24 cellular contexts compared by ENCODE assay signal in the genomic region with DNA sequence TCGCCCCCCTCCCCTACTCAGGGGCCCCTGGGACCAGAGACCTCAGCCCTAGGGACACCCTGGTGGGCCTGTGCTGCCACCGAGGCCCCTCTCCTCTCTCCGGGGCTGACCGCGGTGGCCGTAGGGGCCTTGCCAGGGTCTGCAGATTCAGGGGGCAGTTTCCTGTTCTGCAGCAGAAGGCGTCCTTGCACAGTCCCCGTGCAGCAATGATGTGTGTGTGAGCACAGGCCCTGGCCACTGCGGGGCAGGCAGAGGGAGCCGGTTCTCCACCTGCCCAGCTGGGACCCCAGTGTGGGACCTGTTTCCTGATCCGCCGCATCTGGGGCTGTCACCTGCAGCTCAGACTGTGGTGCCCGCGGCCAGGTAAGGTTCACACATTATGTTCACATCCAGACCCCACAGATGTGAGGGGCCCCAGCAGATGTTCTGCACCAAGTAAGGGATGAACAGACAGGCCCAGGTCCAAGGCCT.
DNase-seq lines count a peak whose midpoint lies in the region; ATAC-seq and TF ChIP-seq lines count a peak whose summit lies in the region.
"Had no signal": no experiment of that assay in that cellular context is flagged by ENCODE, and none has a peak within 500 bp of the region (broad histone marks: within the 10 kb centered on the region; RNA-seq: fewer than 3 reads in every experiment).

No MANE protein-coding gene starts in this region.

- TF ChIP-seq CTCF in Loucy (conservative IDR thresholded peaks at IDR 0.05; ENCODE audit: low read length) = peak; percentile 30

- peak overlapping the region; percentile 52 for H3K4me3 ChIP-seq in Loucy (ENCODE audit: low read length, poor library complexity, severe bottlenecking)
- H3K4me3 ChIP-seq: body of pancreas, coronary artery, prostate gland, smooth muscle cell, vagina had no signal

- H3K9ac ChIP-seq in Loucy (ENCODE audit: low read depth, low read length, poor library complexity, severe bottlenecking) = peak overlapping the region; percentile 42

- H3K27me3 ChIP-seq in Loucy (ENCODE audit: insufficient read depth, low read length, poor library complexity, severe bottlenecking) = no peaks in the 10 kb centered on the region
- H3K27me3 ChIP-seq: vagina had no signal

- H3K4me1 Mint-ChIP-seq in activated naive CD8-positive, alpha-beta T cell treated with anti-CD3 and anti-CD28 coated beads for 36 hours = peaks cover 16% of the 10 kb centered on the region
- H3K4me1 Mint-ChIP-seq in activated naive CD8-positive, alpha-beta T cell treated with anti-CD3 and anti-CD28 coated beads, Interleukin-2, amount 50 U/mL, for 24 hours = peaks cover 25% of the 10 kb centered on the region
- H3K4me1 Mint-ChIP-seq in stimulated activated effector memory CD8-positive, alpha-beta T cell treated with anti-CD3 and anti-CD28 coated beads, Interleukin-12 subunit alpha, Interleukin-12 subunit beta, amount 100 ng/mL, for 72 hours = peaks cover 41% of the 10 kb centered on the region

- H3K27me3 Mint-ChIP-seq in activated naive CD8-positive, alpha-beta T cell treated with anti-CD3 and anti-CD28 coated beads for 36 hours = peaks cover 26% of the 10 kb centered on the region
- peaks cover 7% of the 10 kb centered on the region for H3K27me3 Mint-ChIP-seq in activated naive CD8-positive, alpha-beta T cell treated with anti-CD3 and anti-CD28 coated beads, Interleukin-2, amount 50 U/mL, for 24 hours

- H3K9me3 Mint-ChIP-seq in activated naive CD8-positive, alpha-beta T cell treated with anti-CD3 and anti-CD28 coated beads for 36 hours = no peaks in the 10 kb centered on the region
- H3K9me3 Mint-ChIP-seq in activated naive CD8-positive, alpha-beta T cell treated with anti-CD3 and anti-CD28 coated beads, Interleukin-2, amount 50 U/mL, for 24 hours = no peaks in the 10 kb centered on the region
- H3K9me3 Mint-ChIP-seq in stimulated activated effector memory CD8-positive, alpha-beta T cell treated with anti-CD3 and anti-CD28 coated beads, Interleukin-12 subunit alpha, Interleukin-12 subunit beta, amount 100 ng/mL, for 72 hours = no peaks in the 10 kb centered on the region
- H3K9me3 Mint-ChIP-seq: activated naive CD4-positive, alpha-beta T cell treated with anti-CD3 and anti-CD28 coated beads, Interleukin-2, amount 50 U/mL, for 72 hours; activated T-cell treated with anti-CD3 and anti-CD28 coated beads, Interleukin-2, amount 50 U/mL, for 4 hours; CD8-positive, alpha-beta memory T cell; nephron progenitor cell had no signal

- no peaks in the 10 kb centered on the region for H3K79me2 ChIP-seq in Loucy (ENCODE audit: insufficient read depth, low read length)

- H3K36me3 ChIP-seq in Loucy (ENCODE audit: insufficient read depth, low read length) = no peaks in the 10 kb centered on the region; the same call in 1 of the 2 replicates
- H3K36me3 ChIP-seq: prostate gland, vagina had no signal

- no peak overlapping the region for H2AFZ ChIP-seq in Loucy (ENCODE audit: low read length)

- H3K4me2 ChIP-seq in Loucy (ENCODE audit: low read depth, low read length, poor library complexity, severe bottlenecking) = peak overlapping the region; percentile 67
- H3K4me2 ChIP-seq: smooth muscle cell had no signal

- no peaks in the 10 kb centered on the region for H4K20me1 ChIP-seq in Loucy (ENCODE audit: insufficient read depth, low read length, poor library complexity, severe bottlenecking)

- ATAC-seq in activated naive CD8-positive, alpha-beta T cell treated with anti-CD3 and anti-CD28 coated beads, Interleukin-2, amount 50 U/mL, for 24 hours = no peak
- ATAC-seq in stimulated activated effector memory CD8-positive, alpha-beta T cell treated with anti-CD3 and anti-CD28 coated beads, Interleukin-12 subunit alpha, Interleukin-12 subunit beta, amount 100 ng/mL, for 72 hours = no peak
- ATAC-seq in GM21360 (IDR thresholded peaks at IDR 0.05; ENCODE audit: unreplicated experiment) = no peak
- ATAC-seq: activated T-cell treated with anti-CD3 and anti-CD28 coated beads, Interleukin-2, amount 50 U/mL, for 4 hours; body of pancreas; left cardiac atrium had no signal

- peak overlapping the region; percentile 54 for H3K27ac ChIP-seq in epithelial cell of prostate
- H3K27ac ChIP-seq: body of pancreas, coronary artery, prostate gland, vagina had no signal

- no peaks in the 10 kb centered on the region for H3F3A ChIP-seq in Loucy (ENCODE audit: low read depth)

- no peak overlapping the region for H3K4me3 Mint-ChIP-seq in activated naive CD8-positive, alpha-beta T cell treated with anti-CD3 and anti-CD28 coated beads for 36 hours
- no peak overlapping the region for H3K4me3 Mint-ChIP-seq in activated naive CD8-positive, alpha-beta T cell treated with anti-CD3 and anti-CD28 coated beads, Interleukin-2, amount 50 U/mL, for 24 hours
- H3K4me3 Mint-ChIP-seq in stimulated activated effector memory CD8-positive, alpha-beta T cell treated with anti-CD3 and anti-CD28 coated beads, Interleukin-12 subunit alpha, Interleukin-12 subunit beta, amount 100 ng/mL, for 72 hours = peak overlapping the region; percentile 13
- H3K4me3 Mint-ChIP-seq: activated T-cell treated with anti-CD3 and anti-CD28 coated beads, Interleukin-2, amount 50 U/mL, for 4 hours; nephron progenitor cell had no signal

- no peaks in the 10 kb centered on the region for H3K36me3 Mint-ChIP-seq in activated naive CD8-positive, alpha-beta T cell treated with anti-CD3 and anti-CD28 coated beads for 36 hours
- no peaks in the 10 kb centered on the region for H3K36me3 Mint-ChIP-seq in activated naive CD8-positive, alpha-beta T cell treated with anti-CD3 and anti-CD28 coated beads, Interleukin-2, amount 50 U/mL, for 24 hours (ENCODE audit: low read depth)
- peaks cover 1% of the 10 kb centered on the region for H3K36me3 Mint-ChIP-seq in stimulated activated effector memory CD8-positive, alpha-beta T cell treated with anti-CD3 and anti-CD28 coated beads, Interleukin-12 subunit alpha, Interleukin-12 subunit beta, amount 100 ng/mL, for 72 hours
- H3K36me3 Mint-ChIP-seq: activated naive CD4-positive, alpha-beta T cell treated with anti-CD3 and anti-CD28 coated beads, Interleukin-2, amount 50 U/mL, for 72 hours had no signal

- H3K4me1 ChIP-seq in Loucy (ENCODE audit: insufficient read depth, low read length, poor library complexity, severe bottlenecking) = peaks cover 17% of the 10 kb centered on the region

- H3K9me3 ChIP-seq in Loucy (ENCODE audit: insufficient read depth, low read depth, low read length) = no peaks in the 10 kb centered on the region
- H3K9me3 ChIP-seq: body of pancreas, prostate gland, vagina had no signal

- peak overlapping the region; percentile 29 for H3K27ac Mint-ChIP-seq in activated naive CD8-positive, alpha-beta T cell treated with anti-CD3 and anti-CD28 coated beads for 36 hours
- no peak overlapping the region for H3K27ac Mint-ChIP-seq in activated naive CD8-positive, alpha-beta T cell treated with anti-CD3 and anti-CD28 coated beads, Interleukin-2, amount 50 U/mL, for 24 hours
- peak overlapping the region; percentile 85 for H3K27ac Mint-ChIP-seq in stimulated activated effector memory CD8-positive, alpha-beta T cell treated with anti-CD3 and anti-CD28 coated beads, Interleukin-12 subunit alpha, Interleukin-12 subunit beta, amount 100 ng/mL, for 72 hours
- H3K27ac Mint-ChIP-seq: nephron progenitor cell had no signal

- no peaks in the 10 kb centered on the region for H3K9me2 ChIP-seq in Loucy (replicated peaks; ENCODE audit: low read depth, low read length)

- no peak for DNase-seq in activated naive CD8-positive, alpha-beta T cell treated with anti-CD3 and anti-CD28 coated beads for 36 hours
- no peak for DNase-seq in activated naive CD8-positive, alpha-beta T cell treated with anti-CD3 and anti-CD28 coated beads, Interleukin-2, amount 50 U/mL, for 24 hours
- DNase-seq in epithelial cell of prostate (ENCODE audit: low read depth, low spot score) = no peak
- DNase-seq in stimulated activated effector memory CD8-positive, alpha-beta T cell treated with anti-CD3 and anti-CD28 coated beads, Interleukin-12 subunit alpha, Interleukin-12 subunit beta, amount 100 ng/mL, for 72 hours (ENCODE audit: low spot score in 2 of 2) = no peak
- DNase-seq in stimulated activated CD4-positive, alpha-beta T cell treated with anti-CD3 and anti-CD28 coated beads, Interleukin-1b, Interleukin-23, amount 100 ng/mL, for 48 hours = no peak
- no peak for DNase-seq in NAMALWA (ENCODE audit: low spot score)
- DNase-seq: activated T-cell treated with anti-CD3 and anti-CD28 coated beads, Interleukin-2, amount 50 U/mL, for 4 hours; body of pancreas; DMS79; left cardiac atrium; NCI-H1105; NCI-H2081 treated with DMSO at 0.1 percent for 48 hours; NCI-H510A; nephron progenitor cell; NK-92 treated with Interleukin-12 subunit alpha and Interleukin-12 subunit beta, amount 100 ng/mL, for 24 hours; stimulated activated CD8-positive, alpha-beta memory T cell treated with anti-CD3 and anti-CD28 coated beads, Interleukin-4, amount 100 ng/mL, for 48 hours had no signal
